Comparison of ENCODE assay signal across 1 cellular context in genomic region chr17:75779250-75779986, GRCh38.
A peak's percentile ranks its signal among the peaks of the same experiment; 100 is the strongest.
TF ChIP-seq lines count a peak whose summit lies in the region.

No MANE protein-coding gene starts in this region.

TF ChIP-seq in HEK293, 187 proteins besides CTCF, POLR2A, EP300 and RAD21 (continued from another document and continues in another):
- no peak for TF ChIP-seq ZNF280D (tag by site-specific recombination; IDR thresholded peaks at IDR 0.05)
- no peak for TF ChIP-seq ZNF510 (tag by site-specific recombination; IDR thresholded peaks at IDR 0.05; ENCODE audit: insufficient replicate concordance)
- no peak for TF ChIP-seq ZNF138 (tag by site-specific recombination; IDR thresholded peaks at IDR 0.05; ENCODE audit: borderline replicate concordance)
- TF ChIP-seq GLIS1 (tag by site-specific recombination; IDR thresholded peaks at IDR 0.05) = peak; percentile 79; the same call in 1 of the 2 replicates
- TF ChIP-seq GLI4 (tag by site-specific recombination; IDR thresholded peaks at IDR 0.05) = no peak
- TF ChIP-seq SP3 (tag by site-specific recombination; IDR thresholded peaks at IDR 0.05) = peak; percentile 77
- TF ChIP-seq ZNF16 (tag by site-specific recombination; IDR thresholded peaks at IDR 0.05; ENCODE audit: low read depth) = 0 out of 2 replicates have a peak, but pooled peaks have one; percentile 25
- peak; percentile 74; the same call in 1 of the 2 replicates for TF ChIP-seq ZNF76 (tag by site-specific recombination; IDR thresholded peaks at IDR 0.05; ENCODE audit: borderline replicate concordance, low read depth)
- no peak for TF ChIP-seq ZNF830 (tag by site-specific recombination; IDR thresholded peaks at IDR 0.05; ENCODE audit: low read depth)
- TF ChIP-seq IKZF3 (tag by site-specific recombination; IDR thresholded peaks at IDR 0.05) = 0 out of 2 replicates have a peak, but pooled peaks have one; percentile 49
- TF ChIP-seq ZNF843 (tag by site-specific recombination; IDR thresholded peaks at IDR 0.05) = no peak; the same call in 1 of the 2 replicates
- TF ChIP-seq ZNF2 (tag by site-specific recombination; IDR thresholded peaks at IDR 0.05) = peak; percentile 92
- no peak for TF ChIP-seq ZNF354C (tag by site-specific recombination; IDR thresholded peaks at IDR 0.05; ENCODE audit: borderline replicate concordance, low read depth)
- TF ChIP-seq ELK4 (IDR thresholded peaks at IDR 0.05; ENCODE audit: borderline replicate concordance, low read depth, low read length) = no peak
- peak; percentile 21; the same call in 1 of the 2 replicates for TF ChIP-seq ZNF341 (tag by site-specific recombination; IDR thresholded peaks at IDR 0.05; ENCODE audit: low read depth)
- TF ChIP-seq MYNN (tag by site-specific recombination; IDR thresholded peaks at IDR 0.05; ENCODE audit: borderline replicate concordance) = no peak
- no peak for TF ChIP-seq ZNF518A (tag by site-specific recombination; conservative IDR thresholded peaks at IDR 0.05; ENCODE audit: low read depth)
- TF ChIP-seq KLF8 (tag by site-specific recombination; IDR thresholded peaks at IDR 0.05) = peak; percentile 63
- TF ChIP-seq ZNF366 (tag by site-specific recombination; conservative IDR thresholded peaks at IDR 0.05) = no peak
- TF ChIP-seq ZNF449 (tag by site-specific recombination; IDR thresholded peaks at IDR 0.05) = 0 out of 2 replicates have a peak, but pooled peaks have one; percentile 68
- TF ChIP-seq ZNF514 (tag by site-specific recombination; IDR thresholded peaks at IDR 0.05) = no peak
- no peak for TF ChIP-seq ZNF10 (tag by site-specific recombination; IDR thresholded peaks at IDR 0.05)
- TF ChIP-seq ZNF555 (tag by site-specific recombination; conservative IDR thresholded peaks at IDR 0.05) = no peak
- TF ChIP-seq ZNF184 (tag by site-specific recombination; IDR thresholded peaks at IDR 0.05) = peak; percentile 86
- TF ChIP-seq PRDM6 (tag by site-specific recombination; IDR thresholded peaks at IDR 0.05) = no peak
- peak; percentile 62 for TF ChIP-seq ZNF639 (tag by site-specific recombination; IDR thresholded peaks at IDR 0.05)
- no peak for TF ChIP-seq ZNF140 (tag by site-specific recombination; IDR thresholded peaks at IDR 0.05)
- TF ChIP-seq ZNF112 (tag by site-specific recombination; IDR thresholded peaks at IDR 0.05) = no peak
- 0 out of 2 replicates have a peak, but pooled peaks have one; percentile 38 for TF ChIP-seq ZNF580 (tag by site-specific recombination; IDR thresholded peaks at IDR 0.05)
- no peak for TF ChIP-seq ZBTB1 (tag by site-specific recombination; IDR thresholded peaks at IDR 0.05)
- no peak for TF ChIP-seq ZNF37A (tag by site-specific recombination; IDR thresholded peaks at IDR 0.05)
- no peak for TF ChIP-seq HOXA7 (CRISPR knock-in tag; IDR thresholded peaks at IDR 0.05; ENCODE audit: borderline replicate concordance)
- TF ChIP-seq REPIN1 (tag by site-specific recombination; IDR thresholded peaks at IDR 0.05; ENCODE audit: low read depth) = peak; percentile 82; the same call in 1 of the 2 replicates
- peak; percentile 81 for TF ChIP-seq PATZ1 (tag by site-specific recombination; IDR thresholded peaks at IDR 0.05)
- TF ChIP-seq ZBTB7A (tag by site-specific recombination; IDR thresholded peaks at IDR 0.05; ENCODE audit: low read depth) = peak; percentile 83; the same call in 1 of the 2 replicates
- TF ChIP-seq ZNF157 (tag by site-specific recombination; IDR thresholded peaks at IDR 0.05) = 0 out of 2 replicates have a peak, but pooled peaks have one; percentile 43
- no peak for TF ChIP-seq ZNF223 (tag by site-specific recombination; IDR thresholded peaks at IDR 0.05)
- TF ChIP-seq ZFP69B (tag by site-specific recombination; IDR thresholded peaks at IDR 0.05) = peak; percentile 61
- peak; percentile 78 for TF ChIP-seq ZNF785 (tag by site-specific recombination; IDR thresholded peaks at IDR 0.05)
- 0 out of 2 replicates have a peak, but pooled peaks have one; percentile 59 for TF ChIP-seq GLIS2 (tag by site-specific recombination; IDR thresholded peaks at IDR 0.05)
- TF ChIP-seq ZNF626 (tag by site-specific recombination; IDR thresholded peaks at IDR 0.05) = no peak; the same call in 1 of the 2 replicates
- no peak for TF ChIP-seq ZNF214 (tag by site-specific recombination; IDR thresholded peaks at IDR 0.05; ENCODE audit: borderline replicate concordance)
- TF ChIP-seq WT1 (tag by site-specific recombination; IDR thresholded peaks at IDR 0.05) = no peak
- TF ChIP-seq ZNF596 (tag by site-specific recombination; IDR thresholded peaks at IDR 0.05) = no peak
- TF ChIP-seq ZFP3 (tag by site-specific recombination; IDR thresholded peaks at IDR 0.05; ENCODE audit: low read depth) = no peak
- TF ChIP-seq ZNF423 (tag by site-specific recombination; IDR thresholded peaks at IDR 0.05) = no peak; the same call in 1 of the 2 replicates
- TF ChIP-seq ZNF776 (tag by site-specific recombination; IDR thresholded peaks at IDR 0.05; ENCODE audit: borderline replicate concordance) = no peak
